In genomic region chr11:57322881-57323467, GRCh38 we compare ENCODE assay signal across 8 cellular contexts. TPM values are rescaled to one million over a fixed set of nuclear protein-coding genes. Genes with fewer than 3 reads are reported as not detected.
DNase-seq lines count a peak whose midpoint lies in the region; ATAC-seq, FAIRE-seq and TF ChIP-seq lines count a peak whose summit lies in the region.

No MANE protein-coding gene starts in this region.

- peaks cover 7% of the 10 kb centered on the region for H4K20me1 ChIP-seq in SK-N-SH (ENCODE audit: insufficient read depth)

- POLR2A ChIA-PET in SK-N-SH (lab: Yijun Ruan, JAX) = no interaction called here

- no peaks in the 10 kb centered on the region for H3K27me3 ChIP-seq in SK-N-SH (ENCODE audit: insufficient read depth)
- H3K27me3 ChIP-seq in adipocyte (replicated peaks; ENCODE audit: control insufficient read depth, insufficient read depth, low read length) = no peaks in the 10 kb centered on the region
- H3K27me3 ChIP-seq in subcutaneous abdominal adipose tissue (ENCODE audit: control insufficient read depth in 5 of 5, insufficient read depth in 4 of 5, low read length in 5 of 5) = peaks cover 0 to 4% (median 0%) of the 10 kb centered on the region in 5 donors

- H3K9me2 ChIP-seq in SK-N-SH = no peaks in the 10 kb centered on the region

- peaks cover 42 to 47% of the 10 kb centered on the region in 2 experiments for H3K4me1 ChIP-seq in SK-N-SH (ENCODE audit: control insufficient read depth in 1 of 2, insufficient read depth in 2 of 2, low read depth in 1 of 2, low read length in 1 of 2)
- H3K4me1 ChIP-seq in adipocyte (ENCODE audit: control insufficient read depth, insufficient read depth, low read length) = peaks cover 60% of the 10 kb centered on the region
- peaks cover 26 to 33% of the 10 kb centered on the region in 2 donors for H3K4me1 ChIP-seq in kidney (ENCODE audit: control insufficient read depth in 1 of 2, insufficient read depth in 1 of 2, low read depth in 1 of 2, low read length in 2 of 2)
- H3K4me1 ChIP-seq in subcutaneous abdominal adipose tissue (ENCODE audit: control insufficient read depth in 5 of 5, insufficient read depth in 5 of 5, low read length in 5 of 5) = peaks cover 30 to 76% (median 71%) of the 10 kb centered on the region in 5 donors

- 0 out of 2 replicates have a peak, but pooled peaks have one; percentile 9 for TF ChIP-seq CTCF in SK-N-SH (IDR thresholded peaks at IDR 0.05)
- TF ChIP-seq CTCF in kidney (IDR thresholded peaks at IDR 0.05; ENCODE audit: borderline replicate concordance, extremely low read depth, insufficient read depth) = no peak

- no peak for FAIRE-seq in kidney (lab: Jason Lieb, UNC)

- TF ChIP-seq EP300 in SK-N-SH (IDR thresholded peaks at IDR 0.05; ENCODE audit: borderline replicate concordance in 1 of 2, low read depth in 1 of 2, low read length in 1 of 2) = no peak

- H3K79me2 ChIP-seq in SK-N-SH (ENCODE audit: insufficient read depth) = peaks cover 56% of the 10 kb centered on the region

- H3F3A ChIP-seq in SK-N-SH (replicated peaks; ENCODE audit: insufficient read depth) = peaks cover 32% of the 10 kb centered on the region

- peak overlapping the region; percentile 91 for H3K4me2 ChIP-seq in SK-N-SH

- DNase-seq in SK-N-SH (no peak), adipocyte (ENCODE audit: low read depth) (peak; percentile 37), kidney (no peak), SKM-1 treated with dmso at 0.1 percent for 144 hours (lab: John Stamatoyannopoulos, UW; ENCODE audit: unreplicated experiment) (no peak)

- H3K9me3 ChIP-seq in SK-N-SH (no peaks in the 10 kb centered on the region), adipocyte (ENCODE audit: control insufficient read depth, low read length) (no peaks in the 10 kb centered on the region), kidney (ENCODE audit: control insufficient read depth in 1 of 2, low read length in 2 of 2) (no peaks in the 10 kb centered on the region), subcutaneous abdominal adipose tissue (ENCODE audit: control insufficient read depth in 5 of 5, low read length in 5 of 5) (no peaks in the 10 kb centered on the region)

- H3K4me3 ChIP-seq in SK-N-SH (ENCODE audit: low read depth in 2 of 2, low read length in 1 of 2) (peak overlapping the region; percentile 84 to 86), adipocyte (ENCODE audit: low read length) (peak overlapping the region; percentile 98), kidney (ENCODE audit: low read length in 2 of 2) (peak overlapping the region; percentile 53 to 70), subcutaneous abdominal adipose tissue (ENCODE audit: low read depth in 1 of 5, low read length in 5 of 5) (peak overlapping the region; percentile 80 to 95 (median 85))

- TF ChIP-seq RAD21 in SK-N-SH (IDR thresholded peaks at IDR 0.05; ENCODE audit: low read length) = no peak

- H3K36me3 ChIP-seq in SK-N-SH (replicated peaks in 1 of 2; ENCODE audit: control insufficient read depth in 1 of 2, insufficient read depth in 2 of 2, low read length in 1 of 2) (peaks cover 27 to 30% of the 10 kb centered on the region in 2 experiments), adipocyte (ENCODE audit: control insufficient read depth, insufficient read depth, low read length, severe bottlenecking) (peaks cover 48% of the 10 kb centered on the region), kidney (ENCODE audit: control insufficient read depth in 1 of 2, insufficient read depth in 2 of 2, low read length in 2 of 2) (peaks cover 10 to 11% of the 10 kb centered on the region in 2 donors), subcutaneous abdominal adipose tissue (ENCODE audit: control insufficient read depth in 5 of 5, insufficient read depth in 5 of 5, low read length in 5 of 5) (peaks cover 3 to 39% (median 25%) of the 10 kb centered on the region in 5 donors)

- WGBS in SK-N-SH (ENCODE audit: low lambda C conversion rate) = 100% methylated on average over 1 of the region's 1 CpG

- no peak for ATAC-seq in SK-N-SH treated with all-trans-retinoic acid at 6 μM for 48 hours
- no peak for ATAC-seq in GM18868 (IDR thresholded peaks at IDR 0.05; ENCODE audit: unreplicated experiment)
- no peak for ATAC-seq in GM19351 (IDR thresholded peaks at IDR 0.05; ENCODE audit: unreplicated experiment)

- peak overlapping the region; percentile 66; the same call in 1 of the 2 replicates for H3K9ac ChIP-seq in SK-N-SH
- H3K9ac ChIP-seq in adipocyte (ENCODE audit: low read length) = peak overlapping the region; percentile 100
- peak overlapping the region; percentile 53 to 79 for H3K9ac ChIP-seq in kidney (ENCODE audit: low read length in 2 of 2)
- peak overlapping the region; percentile 57 to 97 (median 82) for H3K9ac ChIP-seq in subcutaneous abdominal adipose tissue (ENCODE audit: low read length in 5 of 5)

- H2AFZ ChIP-seq in SK-N-SH (ENCODE audit: low read depth) = no peak overlapping the region

- peak overlapping the region; percentile 81 to 90 for H3K27ac ChIP-seq in SK-N-SH (ENCODE audit: low read depth in 2 of 2, low read length in 1 of 2)
- H3K27ac ChIP-seq in kidney (ENCODE audit: low read depth in 2 of 2, low read length in 2 of 2) = peak overlapping the region; percentile 68 to 96
- H3K27ac ChIP-seq in subcutaneous abdominal adipose tissue (ENCODE audit: low read depth, low read length) = peak overlapping the region; percentile 96

- intact Hi-C loops in kidney (cut with DNase I) = no loop called here

- CTCF ChIA-PET in SK-N-SH (lab: Yijun Ruan, JAX) = interaction anchor here (1.4 to 1.5 kb wide), 3 partner anchors 10 to 73 kb away, joined by 3 to 6 read pairs (median 4); no protein-coding TSS in a partner anchor

TF ChIP-seq in SK-N-SH, 30 proteins besides CTCF, POLR2A, EP300 and RAD21 (continues in another document):
- no peak for TF ChIP-seq GATA2 (CRISPR knock-in tag; IDR thresholded peaks at IDR 0.05)
- TF ChIP-seq MXI1 (IDR thresholded peaks at IDR 0.05; ENCODE audit: low read depth, low read length) = peak; percentile 8; the same call in 1 of the 2 replicates
- TF ChIP-seq TCF12 (IDR thresholded peaks at IDR 0.05) = no peak

TF ChIP-seq in SK-N-SH treated with all-trans-retinoic acid at 6 μM for 48 hours, 23 proteins besides CTCF, POLR2A, EP300 and RAD21 (continues in another document):
- no peak for TF ChIP-seq TSHZ2 (CRISPR knock-in tag; IDR thresholded peaks at IDR 0.05)
- no peak for TF ChIP-seq ZNF8 (CRISPR knock-in tag; IDR thresholded peaks at IDR 0.05)
- TF ChIP-seq BACH2 (CRISPR knock-in tag; IDR thresholded peaks at IDR 0.05; ENCODE audit: borderline replicate concordance) = no peak
- TF ChIP-seq ZFP3 (CRISPR knock-in tag; IDR thresholded peaks at IDR 0.05) = no peak
- TF ChIP-seq CREB5 (CRISPR knock-in tag; IDR thresholded peaks at IDR 0.05; ENCODE audit: low read depth) = no peak
- TF ChIP-seq SNAI2 (CRISPR knock-in tag; IDR thresholded peaks at IDR 0.05) = no peak
- no peak for TF ChIP-seq TCF4 (CRISPR knock-in tag; IDR thresholded peaks at IDR 0.05; ENCODE audit: borderline replicate concordance)

RNA-seq across cellular contexts. Expression of gene TNKS1BP1, which starts 1.8 kb away (rescaled TPM):
- 29.6 and 43.3 TPM in 2 replicates for polyA plus RNA-seq in SK-N-SH (2012; rRNA removed)
- 18.0 and 25.0 TPM in 2 replicates for polyA plus RNA-seq in SK-N-SH (2012; cell fraction: cytosol; rRNA removed)
- 108 and 113 TPM in 2 replicates for polyA plus RNA-seq in SK-N-SH (2012; cell fraction: nucleus; rRNA removed)
- total RNA-seq in kidney = 206 TPM
- polyA plus RNA-seq in kidney (ENCODE audit: insufficient read depth, low read depth, low replicate concordance) = 53.3 TPM

RNA-seq across cellular contexts. Expression of gene SSRP1, which starts 12.7 kb away (rescaled TPM):
- 122 and 137 TPM in 2 replicates for polyA plus RNA-seq in SK-N-SH (2012; rRNA removed)
- 146 and 159 TPM in 2 replicates for polyA plus RNA-seq in SK-N-SH (2012; cell fraction: cytosol; rRNA removed)
- polyA plus RNA-seq in SK-N-SH (2012; cell fraction: nucleus; rRNA removed) = 103 and 108 TPM in 2 replicates
- 78.5 TPM for total RNA-seq in kidney
- polyA plus RNA-seq in kidney (ENCODE audit: insufficient read depth, low read depth, low replicate concordance) = 44.5 TPM

RNA-seq across cellular contexts. Expression of gene P2RX3, which starts 15.2 kb away (rescaled TPM):
- polyA plus RNA-seq in SK-N-SH (2012; rRNA removed) (not detected in 2 replicates), kidney (ENCODE audit: insufficient read depth, low read depth, low replicate concordance) (not detected)
- polyA plus RNA-seq in SK-N-SH (2012; cell fraction: cytosol; rRNA removed) = not detected in 2 replicates
- polyA plus RNA-seq in SK-N-SH (2012; cell fraction: nucleus; rRNA removed) = 0.05 TPM in 1 of 2 replicates, not detected in the other
- not detected for total RNA-seq in kidney

RNA-seq across cellular contexts. Expression of gene PRG3, which starts 58.0 kb away (rescaled TPM):
- polyA plus RNA-seq in SK-N-SH (2012; rRNA removed) = not detected in 2 replicates
- polyA plus RNA-seq in SK-N-SH (2012; cell fraction: cytosol; rRNA removed) = not detected in 2 replicates
- not detected in 2 replicates for polyA plus RNA-seq in SK-N-SH (2012; cell fraction: nucleus; rRNA removed)
- total RNA-seq in kidney = not detected
- polyA plus RNA-seq in kidney (ENCODE audit: insufficient read depth, low read depth, low replicate concordance) = not detected
